In the genomic region with DNA sequence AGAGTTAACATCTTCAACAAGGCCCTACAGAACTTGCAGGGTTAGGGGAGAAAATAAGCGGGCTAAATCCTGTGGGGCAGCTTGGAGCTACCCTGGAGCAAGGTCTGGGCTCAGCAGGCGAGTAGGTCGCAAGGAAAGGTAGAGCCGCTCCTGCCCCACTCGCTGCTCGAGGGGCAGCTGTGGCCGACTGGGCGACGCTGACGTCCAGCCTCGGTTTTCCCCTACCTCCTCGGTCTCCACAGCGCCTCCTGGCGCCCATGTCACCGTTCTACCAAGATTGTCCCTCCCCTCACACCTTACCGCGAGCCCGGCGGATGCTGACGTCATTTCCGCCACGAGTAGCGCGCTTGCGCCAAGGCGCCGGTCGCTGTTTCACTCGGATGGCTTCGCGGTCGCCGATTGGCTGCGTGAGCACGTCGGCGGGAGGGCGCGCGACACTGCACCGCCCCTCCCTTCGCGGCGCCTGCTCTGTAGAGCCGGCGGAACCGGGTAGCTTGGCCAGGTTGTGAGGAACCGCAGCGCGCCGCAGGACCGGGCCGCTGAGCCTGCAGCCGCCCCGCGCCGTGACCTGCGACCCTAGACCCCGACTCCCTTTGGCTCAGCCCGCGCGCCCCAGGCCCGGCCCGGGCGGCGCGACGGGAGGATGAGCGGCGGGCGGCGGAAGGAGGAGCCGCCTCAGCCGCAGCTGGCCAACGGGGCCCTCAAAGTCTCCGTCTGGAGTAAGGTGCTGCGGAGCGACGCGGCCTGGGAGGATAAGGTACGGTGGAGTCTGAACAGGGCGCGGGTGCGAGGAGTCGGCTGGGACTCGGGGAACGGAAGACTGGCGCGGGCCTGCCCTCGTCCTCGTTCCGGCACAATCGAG, we compare ENCODE assay signal across 8 cellular contexts. TPM values are rescaled to one million over a fixed set of nuclear protein-coding genes. Genes with fewer than 3 reads are reported as not detected.
DNase-seq lines count a peak whose midpoint lies in the region; ATAC-seq, FAIRE-seq and TF ChIP-seq lines count a peak whose summit lies in the region.

A gene with protein sequence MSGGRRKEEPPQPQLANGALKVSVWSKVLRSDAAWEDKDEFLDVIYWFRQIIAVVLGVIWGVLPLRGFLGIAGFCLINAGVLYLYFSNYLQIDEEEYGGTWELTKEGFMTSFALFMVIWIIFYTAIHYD (plus strand): TSS at position 471 of the 862 bp plus-strand sequence. CDS start 173 bp downstream, at position 644.

- intact Hi-C loops in left ventricle myocardium superior (cut with micrococcal nuclease) (no loop called here), psoas muscle (cut with DNase I) (loop anchor here (1.0 to 10.0 kb wide), 4 partner anchors 48 to 149 kb away; no protein-coding TSS in a partner anchor), uterus (cut with DNase I; ENCODE audit: low total_unique reads) (loop anchor here (10.0 kb wide), 1 partner anchor 51 kb away; no protein-coding TSS in a partner anchor)

- peaks cover 6 to 31% of the 10 kb centered on the region in 2 donors for H3K36me3 ChIP-seq in psoas muscle (ENCODE audit: insufficient read depth in 1 of 2, low read depth in 1 of 2)
- no peaks in the 10 kb centered on the region for H3K36me3 ChIP-seq in uterus

- no peaks in the 10 kb centered on the region for H3K27me3 Mint-ChIP-seq in T-helper 1 cell treated with Interleukin-12 subunit alpha and Interleukin-12 subunit beta and Interleukin-4 antibody, amounts not matched to agents 30 μg/mL and 1 μg/mL, for 36 hours (ENCODE audit: low read depth)

- peak; percentile 100 for FAIRE-seq in GM12892 (lab: Jason Lieb, UNC)

- no peaks in the 10 kb centered on the region for H3K9me3 ChIP-seq in psoas muscle
- H3K9me3 ChIP-seq in uterus, result no peaks in the 10 kb centered on the region

- peaks cover 16% of the 10 kb centered on the region for H3K4me1 ChIP-seq in psoas muscle
- peaks cover 0 to 6% of the 10 kb centered on the region in 2 donors for H3K4me1 ChIP-seq in uterus

- TF ChIP-seq POLR2A in GM12892 (IDR thresholded peaks at IDR 0.05; ENCODE audit: low read depth, low read length) (peak; percentile 89), uterus (IDR thresholded peaks at IDR 0.05) (peak; percentile 59 to 84)

- H3K36me3 Mint-ChIP-seq in T-helper 1 cell treated with Interleukin-12 subunit alpha and Interleukin-12 subunit beta and Interleukin-4 antibody, amounts not matched to agents 30 μg/mL and 1 μg/mL, for 36 hours (ENCODE audit: low read depth), result peaks cover 25% of the 10 kb centered on the region

- peaks cover 23% of the 10 kb centered on the region for H3K4me1 Mint-ChIP-seq in T-helper 1 cell treated with Interleukin-12 subunit alpha and Interleukin-12 subunit beta and Interleukin-4 antibody, amounts not matched to agents 30 μg/mL and 1 μg/mL, for 36 hours (ENCODE audit: low read depth)

- 0 to 1% (median 1%) methylated on average over 88 to 93 of the region's 93 CpGs for WGBS in psoas muscle, 3 donors

- H3K4me3 Mint-ChIP-seq in T-helper 1 cell treated with Interleukin-12 subunit alpha and Interleukin-12 subunit beta and Interleukin-4 antibody, amounts not matched to agents 30 μg/mL and 1 μg/mL, for 36 hours, result peak within 1 kb of the TSS; percentile 97

- H3K27ac ChIP-seq in psoas muscle, result peak within 1 kb of the TSS; percentile 92
- H3K27ac ChIP-seq in uterus, result peak within 1 kb of the TSS; percentile 86 to 91

- H3K9me3 Mint-ChIP-seq in T-helper 1 cell treated with Interleukin-12 subunit alpha and Interleukin-12 subunit beta and Interleukin-4 antibody, amounts not matched to agents 30 μg/mL and 1 μg/mL, for 36 hours, result no peaks in the 10 kb centered on the region

- ATAC-seq in HG02870 (IDR thresholded peaks at IDR 0.05; ENCODE audit: unreplicated experiment) (peak; percentile 85), left ventricle myocardium superior (peak; percentile 98), psoas muscle (peak; percentile 94 to 96 (median 96))

- peak; percentile 93 for TF ChIP-seq CTCF in psoas muscle (IDR thresholded peaks at IDR 0.05)
- TF ChIP-seq CTCF in uterus (IDR thresholded peaks at IDR 0.05), result peak; percentile 87 to 99 (median 93)

- H3K4me3 ChIP-seq in psoas muscle, result peak within 1 kb of the TSS; percentile 88
- H3K4me3 ChIP-seq in uterus, result peak within 1 kb of the TSS; percentile 87 to 100

- H3K27me3 ChIP-seq in psoas muscle (ENCODE audit: insufficient read depth in 3 of 3, low read length in 2 of 3), result no peaks in the 10 kb centered on the region
- no peaks in the 10 kb centered on the region for H3K27me3 ChIP-seq in uterus

- DNase-seq in GM12892 (ENCODE audit: insufficient read length) (peak; percentile 79), NCI-H146 treated with DMSO at 0.1 percent for 48 hours (lab: John Stamatoyannopoulos, UW; ENCODE audit: unreplicated experiment) (peak; percentile 98), amygdala (lab: John Stamatoyannopoulos, UW) (peak; percentile 68 to 100 (median 96)), left ventricle myocardium superior (peak; percentile 100), psoas muscle (peak; percentile 99 to 100), uterus (peak; percentile 98 to 100)

- peak within 1 kb of the TSS; percentile 94 for H3K27ac Mint-ChIP-seq in T-helper 1 cell treated with Interleukin-12 subunit alpha and Interleukin-12 subunit beta and Interleukin-4 antibody, amounts not matched to agents 30 μg/mL and 1 μg/mL, for 36 hours

RNA-seq across cellular contexts. Expression of the gene that starts here (rescaled TPM):
- polyA plus RNA-seq in GM12892 (2012; ENCODE audit: missing spikeins), result 71.4 TPM
- total RNA-seq in left ventricle myocardium superior (53.4 TPM), psoas muscle (100 to 1,000 TPM in 3 of 4 donors, 10 to 100 TPM in 1; 77.3 to 368 (median 215) TPM), uterus (10 to 100 TPM; 12.8 to 37.7 (median 28.5) TPM)
- 100 to 1,000 TPM; 144 to 585 (median 337) TPM for polyA plus RNA-seq in psoas muscle

Comparison
In these comparisons a context has a peak if more than half of its experiments do, and no peak if none do; other contexts are left out.
1. Peak in every context shown above with its lines: DNase-seq, ATAC-seq, H3K4me3 ChIP-seq and H3K27ac ChIP-seq.